8 cellular contexts compared by ENCODE assay signal in genomic region chr4:56976878-56977320, GRCh38. TPM values are rescaled to one million over a fixed set of nuclear protein-coding genes. Genes with fewer than 3 reads are reported as not detected.
A peak's percentile ranks its signal among the peaks of the same experiment; 100 is the strongest.
DNase-seq lines count a peak whose midpoint lies in the region; ATAC-seq, FAIRE-seq and TF ChIP-seq lines count a peak whose summit lies in the region.

No MANE protein-coding gene starts in this region.

- CTCF ChIA-PET in endothelial cell of umbilical vein (lab: Charles Lee), result interaction anchor here (1.0 to 2.2 kb wide), 5 partner anchors 16 to 186 kb away, joined by 3 to 17 read pairs (median 5); partner anchors contain the start of gene REST
- CTCF ChIA-PET in naive thymus-derived CD4-positive, alpha-beta T cell (lab: Charles Lee), result interaction anchor here (0.7 to 2.2 kb wide), 3 partner anchors 52 to 589 kb away, joined by 4 to 12 read pairs (median 4); partner anchors contain the start of gene AASDH

- peaks cover 24% of the 10 kb centered on the region for H3K4me1 ChIP-seq in endothelial cell of umbilical vein (ENCODE audit: control insufficient read depth, extremely low read depth, insufficient read depth, low read length)
- peaks cover 33 to 34% of the 10 kb centered on the region in 2 donors for H3K4me1 ChIP-seq in naive thymus-derived CD4-positive, alpha-beta T cell (ENCODE audit: control insufficient read depth in 2 of 2, insufficient read depth in 2 of 2, low read length in 2 of 2)
- H3K4me1 ChIP-seq in thymus (ENCODE audit: control insufficient read depth, insufficient read depth, low read length), result peaks cover 18% of the 10 kb centered on the region

- ATAC-seq in GM21515 (IDR thresholded peaks at IDR 0.05; ENCODE audit: unreplicated experiment), result peak; percentile 30
- ATAC-seq in naive thymus-derived CD4-positive, alpha-beta T cell, result peak; percentile 56

- dilution Hi-C loops in endothelial cell of umbilical vein (cut with MboI; ENCODE audit: extremely low pct_ligation_motif_present, low sequenced_read_pairs), result no loop called here

- peak overlapping the region; percentile 53 for H3K27ac ChIP-seq in endothelial cell of umbilical vein (ENCODE audit: insufficient read depth, low read depth, low read length)
- peak overlapping the region; percentile 82 for H3K27ac ChIP-seq in naive thymus-derived CD4-positive, alpha-beta T cell (ENCODE audit: low read depth, low read length)
- peak overlapping the region; percentile 64 for H3K27ac ChIP-seq in thymus (ENCODE audit: low read depth)

- POLR2A ChIA-PET in endothelial cell of umbilical vein (lab: Charles Lee), result interaction anchor here (1.0 to 1.6 kb wide), 4 partner anchors 19 to 132 kb away, joined by 3 to 5 read pairs (median 4); no protein-coding TSS in a partner anchor
- POLR2A ChIA-PET in naive thymus-derived CD4-positive, alpha-beta T cell (lab: Charles Lee), result interaction anchor here (0.7 to 6.3 kb wide), 11 partner anchors 8 to 590 kb away, joined by 3 to 142 read pairs (median 5); partner anchors contain the start of genes AASDH, PAICS, PPAT and REST

- peak; percentile 79 for DNase-seq in ELF-1 (ENCODE audit: low read depth, low spot score)
- peak; percentile 85 for DNase-seq in activated CD4-positive, alpha-beta T cell treated with anti-CD3 and anti-CD28 coated beads, Interleukin-2, amount 10 ng/mL, durations not matched to agents 24 days and 14 days
- peak; percentile 38 for DNase-seq in endothelial cell of umbilical vein (ENCODE audit: low read depth, low spot score)
- DNase-seq in naive thymus-derived CD4-positive, alpha-beta T cell, result peak; percentile 39 to 60 (median 54)
- no peak for DNase-seq in AML-193 (lab: John Stamatoyannopoulos, UW)

- no peak for TF ChIP-seq CTCF in endothelial cell of umbilical vein (IDR thresholded peaks at IDR 0.05; ENCODE audit: extremely low read depth in 1 of 2, insufficient read depth in 1 of 2, low read depth in 1 of 2, low read length in 2 of 2)

- H3K4me2 ChIP-seq in endothelial cell of umbilical vein (ENCODE audit: insufficient read depth, low read length), result peak overlapping the region; percentile 73

- H3K9me3 ChIP-seq in endothelial cell of umbilical vein (replicated peaks; ENCODE audit: control insufficient read depth, insufficient read depth, low read length), result no peaks in the 10 kb centered on the region
- H3K9me3 ChIP-seq in naive thymus-derived CD4-positive, alpha-beta T cell (ENCODE audit: control insufficient read depth in 2 of 3, low read length in 3 of 3), result peaks cover 0 to 7% (median 0%) of the 10 kb centered on the region in 3 experiments
- peaks cover 4% of the 10 kb centered on the region for H3K9me3 ChIP-seq in thymus (ENCODE audit: control insufficient read depth)

- H3K4me3 ChIP-seq in endothelial cell of umbilical vein (replicated peaks in 1 of 3; ENCODE audit: insufficient read depth in 1 of 3, low read depth in 1 of 3, low read length in 3 of 3) (peak overlapping the region; percentile 80 to 93 (median 84)), thymus (ENCODE audit: low read length) (peak overlapping the region; percentile 75)
- peak overlapping the region; percentile 79 for H3K4me3 ChIP-seq in naive thymus-derived CD4-positive, alpha-beta T cell (ENCODE audit: low read length)

- H3K27me3 Mint-ChIP-seq in IgD-negative memory B cell, result no peaks in the 10 kb centered on the region
- H3K27me3 Mint-ChIP-seq in activated CD4-positive, alpha-beta T cell treated with anti-CD3 and anti-CD28 coated beads, Interleukin-2, amount 10 ng/mL, durations not matched to agents 24 days and 14 days, result peaks cover 2% of the 10 kb centered on the region
- peaks cover 0 to 2% (median 0%) of the 10 kb centered on the region in 5 donors for H3K27me3 Mint-ChIP-seq in naive thymus-derived CD4-positive, alpha-beta T cell

- intact Hi-C loops in activated CD4-positive, alpha-beta T cell treated with anti-CD3 and anti-CD28 coated beads, Interleukin-2, amount 10 ng/mL, durations not matched to agents 24 days and 14 days (cut with micrococcal nuclease), result loop anchor here (1.0 to 10.0 kb wide), 7 partner anchors 68 to 1430 kb away; partner anchors contain the start of genes AASDH, CEP135, CLOCK and PAICS
- intact Hi-C loops in endothelial cell of umbilical vein (cut with micrococcal nuclease), result loop anchor here (1.0 to 2.0 kb wide), 2 partner anchors 18 to 69 kb away; no protein-coding TSS in a partner anchor
- intact Hi-C loops in naive thymus-derived CD4-positive, alpha-beta T cell (cut with micrococcal nuclease), result loop anchor here (1.0 to 5.0 kb wide), 14 partner anchors 16 to 1582 kb away; partner anchors contain the start of genes EXOC1 (in 2 of the 2), PPAT (in 2 of the 2), REST (in 2 of the 2) and SRP72 (in 2 of the 2)

- WGBS in thymus, result under 1% methylated on average over 45 of the region's 45 CpGs

- H3K9ac ChIP-seq in endothelial cell of umbilical vein (replicated peaks; ENCODE audit: extremely low read depth, insufficient read depth, low read length), result peak overlapping the region; percentile 84

- H3K27ac Mint-ChIP-seq in IgD-negative memory B cell, result peak overlapping the region; percentile 97 to 99 (median 98)
- peak overlapping the region; percentile 98 for H3K27ac Mint-ChIP-seq in activated CD4-positive, alpha-beta T cell treated with anti-CD3 and anti-CD28 coated beads, Interleukin-2, amount 10 ng/mL, durations not matched to agents 24 days and 14 days
- peak overlapping the region; percentile 90 to 100 (median 97) for H3K27ac Mint-ChIP-seq in naive thymus-derived CD4-positive, alpha-beta T cell

- no peaks in the 10 kb centered on the region for H3K9me1 ChIP-seq in endothelial cell of umbilical vein (replicated peaks; ENCODE audit: control insufficient read depth, extremely low read depth, insufficient read depth, low read length)

- H3K9me3 Mint-ChIP-seq in IgD-negative memory B cell, result no peaks in the 10 kb centered on the region
- peaks cover 4% of the 10 kb centered on the region for H3K9me3 Mint-ChIP-seq in activated CD4-positive, alpha-beta T cell treated with anti-CD3 and anti-CD28 coated beads, Interleukin-2, amount 10 ng/mL, durations not matched to agents 24 days and 14 days
- peaks cover 0 to 11% (median 6%) of the 10 kb centered on the region in 11 donors for H3K9me3 Mint-ChIP-seq in naive thymus-derived CD4-positive, alpha-beta T cell

- peaks cover 24% of the 10 kb centered on the region for H3K36me3 Mint-ChIP-seq in IgD-negative memory B cell
- peaks cover 65% of the 10 kb centered on the region for H3K36me3 Mint-ChIP-seq in activated CD4-positive, alpha-beta T cell treated with anti-CD3 and anti-CD28 coated beads, Interleukin-2, amount 10 ng/mL, durations not matched to agents 24 days and 14 days (ENCODE audit: low read depth)
- H3K36me3 Mint-ChIP-seq in naive thymus-derived CD4-positive, alpha-beta T cell, result peaks cover 16 to 46% (median 33%) of the 10 kb centered on the region in 5 donors

- no peak for TF ChIP-seq POLR2A in endothelial cell of umbilical vein (IDR thresholded peaks at IDR 0.05; ENCODE audit: low read depth, low read length)

- TSS peak; percentile 4 for BruUV-seq in endothelial cell of umbilical vein (replicated peaks; lab: Mats Ljungman, UMichigan)

- peaks cover 31 to 39% (median 34%) of the 10 kb centered on the region in 3 donors for H3K4me1 Mint-ChIP-seq in IgD-negative memory B cell
- H3K4me1 Mint-ChIP-seq in activated CD4-positive, alpha-beta T cell treated with anti-CD3 and anti-CD28 coated beads, Interleukin-2, amount 10 ng/mL, durations not matched to agents 24 days and 14 days, result peaks cover 50% of the 10 kb centered on the region
- H3K4me1 Mint-ChIP-seq in naive thymus-derived CD4-positive, alpha-beta T cell, result peaks cover 41 to 70% (median 52%) of the 10 kb centered on the region in 7 donors

- H2AFZ ChIP-seq in endothelial cell of umbilical vein (ENCODE audit: low read depth, low read length), result peak overlapping the region; percentile 90

- H3K36me3 ChIP-seq in endothelial cell of umbilical vein (ENCODE audit: control insufficient read depth in 2 of 2, extremely low read depth in 1 of 2, insufficient read depth in 2 of 2, low read length in 2 of 2) (peaks cover 7 to 13% of the 10 kb centered on the region in 2 experiments), thymus (ENCODE audit: control insufficient read depth, insufficient read depth) (peaks cover 17% of the 10 kb centered on the region)
- H3K36me3 ChIP-seq in naive thymus-derived CD4-positive, alpha-beta T cell (ENCODE audit: control insufficient read depth in 2 of 3, insufficient read depth in 3 of 3, low read length in 3 of 3), result peaks cover 4 to 33% (median 13%) of the 10 kb centered on the region in 3 experiments

- peak overlapping the region; percentile 94 to 100 (median 99) for H3K4me3 Mint-ChIP-seq in IgD-negative memory B cell
- peak overlapping the region; percentile 98 for H3K4me3 Mint-ChIP-seq in activated CD4-positive, alpha-beta T cell treated with anti-CD3 and anti-CD28 coated beads, Interleukin-2, amount 10 ng/mL, durations not matched to agents 24 days and 14 days
- H3K4me3 Mint-ChIP-seq in naive thymus-derived CD4-positive, alpha-beta T cell, result peak overlapping the region; percentile 92 to 100 (median 98)

- no peaks in the 10 kb centered on the region for H4K20me1 ChIP-seq in endothelial cell of umbilical vein (replicated peaks; ENCODE audit: control insufficient read depth, extremely low read depth, insufficient read depth, low read length)

- no peak for FAIRE-seq in endothelial cell of umbilical vein (lab: Jason Lieb, UNC)

- H3K79me2 ChIP-seq in endothelial cell of umbilical vein (ENCODE audit: control insufficient read depth, insufficient read depth, low read length), result peaks cover 55% of the 10 kb centered on the region

- H3K27me3 ChIP-seq in endothelial cell of umbilical vein (ENCODE audit: control insufficient read depth in 2 of 2, insufficient read depth in 2 of 2, low read length in 2 of 2) (no peaks in the 10 kb centered on the region), thymus (ENCODE audit: control insufficient read depth, insufficient read depth) (no peaks in the 10 kb centered on the region)
- no peaks in the 10 kb centered on the region for H3K27me3 ChIP-seq in naive thymus-derived CD4-positive, alpha-beta T cell (ENCODE audit: control insufficient read depth in 2 of 2, insufficient read depth in 2 of 2, low read length in 2 of 2)

RNA-seq across cellular contexts. Expression of gene NOA1, which starts 0.5 kb away (rescaled TPM):
- polyA plus RNA-seq in IgD-negative memory B cell (21.2 TPM), endothelial cell of umbilical vein (13.9 and 16.7 TPM in 2 replicates), thymus (10.7 TPM)
- 17.7 and 18.5 TPM in 2 replicates for total RNA-seq in activated CD4-positive, alpha-beta T cell treated with anti-CD3 and anti-CD28 coated beads, Interleukin-2, amount 10 ng/mL, durations not matched to agents 24 days and 14 days
- total RNA-seq in endothelial cell of umbilical vein, result 16.1 and 17.1 TPM in 2 replicates
- 13.1 and 16.4 TPM in 2 replicates for polyA plus RNA-seq in endothelial cell of umbilical vein (2011; cell fraction: cytosol; rRNA removed)
- 8.8 and 9.8 TPM in 2 replicates for polyA plus RNA-seq in endothelial cell of umbilical vein (2011; cell fraction: nucleus; rRNA removed)
- polyA plus RNA-seq in endothelial cell of umbilical vein (2012), result 12.4 and 12.5 TPM in 2 replicates
- polyA minus RNA-seq in endothelial cell of umbilical vein, result 8.4 and 9.1 TPM in 2 replicates
- 10.4 TPM for polyA minus RNA-seq in endothelial cell of umbilical vein (2011; cell fraction: cytosol; rRNA and poly(A)+ RNA removed)
- 5.7 and 8.8 TPM in 2 replicates for polyA minus RNA-seq in endothelial cell of umbilical vein (2011; cell fraction: nucleus; rRNA and poly(A)+ RNA removed)
- total RNA-seq in naive thymus-derived CD4-positive, alpha-beta T cell, result 10 to 100 TPM; 13.6 to 23.0 (median 20.9) TPM
- polyA plus RNA-seq in naive thymus-derived CD4-positive, alpha-beta T cell, result 10 to 100 TPM; 21.9 to 30.0 TPM

RNA-seq across cellular contexts. Expression of gene POLR2B, which starts 1.8 kb away (rescaled TPM):
- polyA plus RNA-seq in IgD-negative memory B cell, result 39.8 TPM
- total RNA-seq in activated CD4-positive, alpha-beta T cell treated with anti-CD3 and anti-CD28 coated beads, Interleukin-2, amount 10 ng/mL, durations not matched to agents 24 days and 14 days, result 154 and 158 TPM in 2 replicates
- total RNA-seq in endothelial cell of umbilical vein, result 140 and 148 TPM in 2 replicates
- polyA plus RNA-seq in endothelial cell of umbilical vein, result 58.1 and 75.5 TPM in 2 replicates
- polyA plus RNA-seq in endothelial cell of umbilical vein (2011; cell fraction: cytosol; rRNA removed), result 66.3 and 76.8 TPM in 2 replicates
- 226 and 273 TPM in 2 replicates for polyA plus RNA-seq in endothelial cell of umbilical vein (2011; cell fraction: nucleus; rRNA removed)
- polyA plus RNA-seq in endothelial cell of umbilical vein (2012), result 97.3 and 135 TPM in 2 replicates
- 150 and 157 TPM in 2 replicates for polyA minus RNA-seq in endothelial cell of umbilical vein
- 23.2 TPM for polyA minus RNA-seq in endothelial cell of umbilical vein (2011; cell fraction: cytosol; rRNA and poly(A)+ RNA removed)
- polyA minus RNA-seq in endothelial cell of umbilical vein (2011; cell fraction: nucleus; rRNA and poly(A)+ RNA removed), result 120 and 166 TPM in 2 replicates
- total RNA-seq in naive thymus-derived CD4-positive, alpha-beta T cell, result 100 to 1,000 TPM in 3 of 5 experiments, 10 to 100 TPM in 2; 74.6 to 130 (median 118) TPM
- 10 to 100 TPM; 50.7 to 71.2 TPM for polyA plus RNA-seq in naive thymus-derived CD4-positive, alpha-beta T cell
- polyA plus RNA-seq in thymus, result 59.5 TPM

Comparison
In these comparisons a context has a peak if more than half of its experiments do, and no peak if none do; other contexts are left out.
1. DNase-seq: peak in ELF-1 (single experiment), activated CD4-positive, alpha-beta T cell treated with anti-CD3 and anti-CD28 coated beads, Interleukin-2, amount 10 ng/mL, durations not matched to agents 24 days and 14 days (single experiment), endothelial cell of umbilical vein (single experiment) and naive thymus-derived CD4-positive, alpha-beta T cell (9 of 9); none in AML-193 (0 of 2).
2. Peak in every context shown above with its lines, with median percentiles within 50 percentile points of each other: H3K27ac Mint-ChIP-seq, H3K4me3 Mint-ChIP-seq, H3K27ac ChIP-seq and H3K4me3 ChIP-seq.